Comparison of ENCODE assay signal across 8 cellular contexts in the genomic region with DNA sequence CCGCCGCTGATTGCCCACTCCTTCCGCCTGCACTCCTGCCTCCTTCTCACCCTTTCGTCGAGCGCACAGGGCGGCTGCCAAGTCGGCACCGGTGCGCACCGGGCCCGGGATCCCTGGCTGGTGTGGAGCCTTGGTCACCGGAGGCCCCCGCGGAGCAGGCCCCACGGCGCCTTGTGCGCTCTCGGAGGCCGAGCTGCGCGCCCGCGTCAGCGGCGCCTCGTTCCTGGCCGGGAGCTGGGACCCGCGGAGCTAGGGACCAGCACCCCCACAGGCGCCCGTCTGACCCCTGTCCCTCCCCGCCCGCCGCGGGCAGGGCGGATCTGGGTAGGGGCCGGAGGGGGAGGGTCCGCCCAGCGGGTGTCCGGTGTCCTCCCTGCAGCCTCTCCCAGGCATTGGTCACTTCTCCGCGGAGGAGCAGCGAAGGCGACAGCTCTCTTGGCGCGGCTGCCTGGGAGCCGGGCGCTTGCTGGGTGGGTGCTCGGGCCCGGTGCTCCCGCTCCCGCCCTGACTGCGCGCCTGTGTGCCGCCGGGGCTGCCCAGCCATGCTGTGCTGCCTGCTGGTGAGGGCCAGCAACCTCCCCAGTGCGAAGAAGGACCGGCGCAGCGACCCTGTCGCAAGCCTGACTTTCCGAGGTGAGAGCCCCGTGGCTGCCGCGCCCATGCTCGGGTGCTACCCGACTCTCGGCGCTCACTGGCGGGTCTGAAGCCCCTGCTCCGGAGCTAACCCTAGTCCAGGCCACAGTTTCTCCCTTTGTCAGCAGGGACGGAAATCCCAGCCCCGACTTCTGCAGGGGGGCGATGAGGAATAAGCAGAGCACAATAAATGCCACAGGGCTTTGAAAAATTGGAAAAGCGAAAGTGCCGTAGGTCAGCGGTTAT. TPM values are rescaled to one million over a fixed set of nuclear protein-coding genes. Genes with fewer than 3 reads are reported as not detected.
DNase-seq lines count a peak whose midpoint lies in the region; ATAC-seq and TF ChIP-seq lines count a peak whose summit lies in the region.

No MANE protein-coding gene starts in this region.

- peak overlapping the region; percentile 32 for H3K9ac ChIP-seq in adipocyte (ENCODE audit: low read length)

- peaks cover 4% of the 10 kb centered on the region for H3K4me1 ChIP-seq in adipocyte (ENCODE audit: control insufficient read depth, insufficient read depth, low read length)
- peaks cover 68 to 79% of the 10 kb centered on the region in 2 donors for H3K4me1 ChIP-seq in gastrocnemius medialis

- TF ChIP-seq POLR2A in gastrocnemius medialis (IDR thresholded peaks at IDR 0.05) = peak; percentile 52 to 65

- H3K9me3 ChIP-seq in adipocyte (ENCODE audit: control insufficient read depth, low read length) = peaks cover 8% of the 10 kb centered on the region
- no peaks in the 10 kb centered on the region for H3K9me3 ChIP-seq in gastrocnemius medialis

- intact Hi-C loops in gastrocnemius medialis (cut with DNase I; ENCODE audit: low total_unique reads) = no loop called here

- peak overlapping the region; percentile 85 for H3K4me3 ChIP-seq in adipocyte (ENCODE audit: low read length)
- peak overlapping the region; percentile 53 for H3K4me3 ChIP-seq in iPS-11a (ENCODE audit: low read depth, low read length)
- H3K4me3 ChIP-seq in gastrocnemius medialis = peak overlapping the region; percentile 68 to 88 (median 72)

- peak; percentile 73 for DNase-seq in D341Med (ENCODE audit: low spot score)
- DNase-seq in adipocyte (ENCODE audit: low read depth) = peak; percentile 69
- DNase-seq in gastrocnemius medialis = peak; percentile 65 to 82

- TF ChIP-seq EP300 in Ishikawa (IDR thresholded peaks at IDR 0.05; ENCODE audit: borderline replicate concordance) = no peak

- H3K27ac ChIP-seq in gastrocnemius medialis = peak overlapping the region; percentile 77 to 99 (median 86)

- ATAC-seq in gastrocnemius medialis (peak; percentile 67 to 72), HG03457 (IDR thresholded peaks at IDR 0.05; ENCODE audit: unreplicated experiment) (no peak), HG03025 (IDR thresholded peaks at IDR 0.05; ENCODE audit: low FRiP score, unreplicated experiment) (no peak), HG02678 (IDR thresholded peaks at IDR 0.05; ENCODE audit: unreplicated experiment) (no peak)

- in situ Hi-C loops in gastrocnemius medialis (cut with MboI; ENCODE audit: low sequenced_read_pairs in 4 of 4) = loop anchor here in 2 of 4 donors (5.0 to 10.0 kb wide), 2 partner anchors 41 to 48 kb away; no protein-coding TSS in a partner anchor

- TF ChIP-seq CTCF in gastrocnemius medialis (IDR thresholded peaks at IDR 0.05 in 4 of 5, conservative IDR thresholded peaks at IDR 0.05 in 1 of 5) = no peak

- H3K27me3 ChIP-seq in adipocyte (replicated peaks; ENCODE audit: control insufficient read depth, insufficient read depth, low read length) (peaks cover 68% of the 10 kb centered on the region), gastrocnemius medialis (no peaks in the 10 kb centered on the region)

- H3K36me3 ChIP-seq in adipocyte (ENCODE audit: control insufficient read depth, insufficient read depth, low read length, severe bottlenecking) (no peaks in the 10 kb centered on the region), gastrocnemius medialis (no peaks in the 10 kb centered on the region)

- TF ChIP-seq RAD21 in Ishikawa (IDR thresholded peaks at IDR 0.05; ENCODE audit: low read depth) = no peak

TF ChIP-seq in Ishikawa, 13 proteins besides CTCF, POLR2A, EP300 and RAD21:
- no peak for TF ChIP-seq FOXM1 (IDR thresholded peaks at IDR 0.05; ENCODE audit: borderline replicate concordance, low read depth)
- no peak for TF ChIP-seq TAF1 (IDR thresholded peaks at IDR 0.05; ENCODE audit: low read depth)
- TF ChIP-seq TEAD4 (IDR thresholded peaks at IDR 0.05) = no peak
- peak; percentile 57 for TF ChIP-seq ZBTB7A (IDR thresholded peaks at IDR 0.05; ENCODE audit: low read depth)
- TF ChIP-seq CREB1 (IDR thresholded peaks at IDR 0.05; ENCODE audit: low read depth) = no peak
- no peak for TF ChIP-seq NFIC (IDR thresholded peaks at IDR 0.05)
- TF ChIP-seq, protein P1, sequence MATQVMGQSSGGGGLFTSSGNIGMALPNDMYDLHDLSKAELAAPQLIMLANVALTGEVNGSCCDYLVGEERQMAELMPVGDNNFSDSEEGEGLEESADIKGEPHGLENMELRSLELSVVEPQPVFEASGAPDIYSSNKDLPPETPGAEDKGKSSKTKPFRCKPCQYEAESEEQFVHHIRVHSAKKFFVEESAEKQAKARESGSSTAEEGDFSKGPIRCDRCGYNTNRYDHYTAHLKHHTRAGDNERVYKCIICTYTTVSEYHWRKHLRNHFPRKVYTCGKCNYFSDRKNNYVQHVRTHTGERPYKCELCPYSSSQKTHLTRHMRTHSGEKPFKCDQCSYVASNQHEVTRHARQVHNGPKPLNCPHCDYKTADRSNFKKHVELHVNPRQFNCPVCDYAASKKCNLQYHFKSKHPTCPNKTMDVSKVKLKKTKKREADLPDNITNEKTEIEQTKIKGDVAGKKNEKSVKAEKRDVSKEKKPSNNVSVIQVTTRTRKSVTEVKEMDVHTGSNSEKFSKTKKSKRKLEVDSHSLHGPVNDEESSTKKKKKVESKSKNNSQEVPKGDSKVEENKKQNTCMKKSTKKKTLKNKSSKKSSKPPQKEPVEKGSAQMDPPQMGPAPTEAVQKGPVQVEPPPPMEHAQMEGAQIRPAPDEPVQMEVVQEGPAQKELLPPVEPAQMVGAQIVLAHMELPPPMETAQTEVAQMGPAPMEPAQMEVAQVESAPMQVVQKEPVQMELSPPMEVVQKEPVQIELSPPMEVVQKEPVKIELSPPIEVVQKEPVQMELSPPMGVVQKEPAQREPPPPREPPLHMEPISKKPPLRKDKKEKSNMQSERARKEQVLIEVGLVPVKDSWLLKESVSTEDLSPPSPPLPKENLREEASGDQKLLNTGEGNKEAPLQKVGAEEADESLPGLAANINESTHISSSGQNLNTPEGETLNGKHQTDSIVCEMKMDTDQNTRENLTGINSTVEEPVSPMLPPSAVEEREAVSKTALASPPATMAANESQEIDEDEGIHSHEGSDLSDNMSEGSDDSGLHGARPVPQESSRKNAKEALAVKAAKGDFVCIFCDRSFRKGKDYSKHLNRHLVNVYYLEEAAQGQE (IDR thresholded peaks at IDR 0.05; ENCODE audit: low read depth) = no peak
- 0 out of 2 replicates have a peak, but pooled peaks have one; percentile 27 for TF ChIP-seq TCF12 (IDR thresholded peaks at IDR 0.05; ENCODE audit: low read depth)
- no peak for TF ChIP-seq YY1 (IDR thresholded peaks at IDR 0.05; ENCODE audit: low read depth)
- TF ChIP-seq CEBPB (IDR thresholded peaks at IDR 0.05) = no peak
- TF ChIP-seq, protein P2, sequence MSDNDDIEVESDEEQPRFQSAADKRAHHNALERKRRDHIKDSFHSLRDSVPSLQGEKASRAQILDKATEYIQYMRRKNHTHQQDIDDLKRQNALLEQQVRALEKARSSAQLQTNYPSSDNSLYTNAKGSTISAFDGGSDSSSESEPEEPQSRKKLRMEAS (IDR thresholded peaks at IDR 0.05) = peak; percentile 29; the same call in 1 of the 2 replicates
- TF ChIP-seq, protein P3, sequence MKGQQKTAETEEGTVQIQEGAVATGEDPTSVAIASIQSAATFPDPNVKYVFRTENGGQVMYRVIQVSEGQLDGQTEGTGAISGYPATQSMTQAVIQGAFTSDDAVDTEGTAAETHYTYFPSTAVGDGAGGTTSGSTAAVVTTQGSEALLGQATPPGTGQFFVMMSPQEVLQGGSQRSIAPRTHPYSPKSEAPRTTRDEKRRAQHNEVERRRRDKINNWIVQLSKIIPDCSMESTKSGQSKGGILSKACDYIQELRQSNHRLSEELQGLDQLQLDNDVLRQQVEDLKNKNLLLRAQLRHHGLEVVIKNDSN (IDR thresholded peaks at IDR 0.05) = no peak
- TF ChIP-seq EGR1 (IDR thresholded peaks at IDR 0.05) = no peak

RNA-seq across cellular contexts. Expression of a gene that starts 13.2 kb away (rescaled TPM):
- 100 to 1,000 TPM in 2 of 4 donors, 10 to 100 TPM in 2; 40.7 to 267 (median 153) TPM for total RNA-seq in gastrocnemius medialis

Comparison
In these comparisons a context has a peak if more than half of its experiments do, and no peak if none do; other contexts are left out.
1. ATAC-seq: peak in gastrocnemius medialis (2 of 2); none in HG03457 (single experiment), HG03025 (single experiment) and HG02678 (single experiment).
2. Peak in every context shown above with its lines, with median percentiles within 50 percentile points of each other: DNase-seq and H3K4me3 ChIP-seq.